ENCODE assay signal across 8 cellular contexts in genomic region chr3:35908366-35909232, GRCh38.
DNase-seq lines count a peak whose midpoint lies in the region; ATAC-seq and TF ChIP-seq lines count a peak whose summit lies in the region.

No MANE protein-coding gene starts in this region.

- no peak overlapping the region for H3K4me3 ChIP-seq in OCI-LY1 (ENCODE audit: low read depth, low read length, poor library complexity, severe bottlenecking)
- H3K4me3 ChIP-seq in suprapubic skin, result no peak overlapping the region

- peak; percentile 81; the same call in 1 of the 2 replicates for TF ChIP-seq CTCF in OCI-LY1 (IDR thresholded peaks at IDR 0.05; ENCODE audit: low read length)
- peak; percentile 88 for TF ChIP-seq CTCF in glutamatergic neuron (IDR thresholded peaks at IDR 0.05; ENCODE audit: partially characterized antibody, unreplicated experiment)
- peak in 1 of 2 donors; percentile 43 for TF ChIP-seq CTCF in suprapubic skin (IDR thresholded peaks at IDR 0.05)

- peak; percentile 89 for ATAC-seq in GM19438 (IDR thresholded peaks at IDR 0.05; ENCODE audit: low read depth, unreplicated experiment)

- H3K4me1 ChIP-seq in OCI-LY1 (ENCODE audit: insufficient read depth, low read length, severe bottlenecking), result peaks cover 15% of the 10 kb centered on the region
- H3K4me1 ChIP-seq in suprapubic skin, result no peaks in the 10 kb centered on the region

- H3K4me2 ChIP-seq in OCI-LY1 (ENCODE audit: low read length), result no peak overlapping the region

- H3K9me3 ChIP-seq in OCI-LY1 (ENCODE audit: low read length) (peaks cover 3% of the 10 kb centered on the region; the same call in 1 of the 2 replicates), suprapubic skin (no peaks in the 10 kb centered on the region)

- 23% methylated on average over 9 of the region's 9 CpGs for WGBS in suprapubic skin

- H3K27ac Mint-ChIP-seq in activated T-helper 2 cell treated with anti-CD3 and anti-CD28 coated beads, Interferon-gamma antibody, Interleukin-2, Interleukin-4, amounts not matched to agents 10 μg/mL and 5 μg/mL and 100 μg/mL, durations not matched to agents 14 hours and 24 hours and 36 hours, result no peak overlapping the region
- H3K27ac Mint-ChIP-seq in glutamatergic neuron (ENCODE audit: unreplicated experiment), result no peak overlapping the region

- H3K9me3 Mint-ChIP-seq in activated T-helper 2 cell treated with anti-CD3 and anti-CD28 coated beads, Interferon-gamma antibody, Interleukin-2, Interleukin-4, amounts not matched to agents 10 μg/mL and 5 μg/mL and 100 μg/mL, durations not matched to agents 14 hours and 24 hours and 36 hours, result no peaks in the 10 kb centered on the region
- no peaks in the 10 kb centered on the region for H3K9me3 Mint-ChIP-seq in glutamatergic neuron (ENCODE audit: unreplicated experiment)

- H3K9me2 ChIP-seq in OCI-LY1 (ENCODE audit: low read depth, low read length), result no peaks in the 10 kb centered on the region

- no peak overlapping the region for H3K4me3 Mint-ChIP-seq in activated T-helper 2 cell treated with anti-CD3 and anti-CD28 coated beads, Interferon-gamma antibody, Interleukin-2, Interleukin-4, amounts not matched to agents 10 μg/mL and 5 μg/mL and 100 μg/mL, durations not matched to agents 14 hours and 24 hours and 36 hours (ENCODE audit: low read depth)
- no peak overlapping the region for H3K4me3 Mint-ChIP-seq in glutamatergic neuron (ENCODE audit: unreplicated experiment)

- H3F3A ChIP-seq in OCI-LY1 (ENCODE audit: insufficient read depth, low read length), result no peaks in the 10 kb centered on the region

- no peaks in the 10 kb centered on the region for H3K79me2 ChIP-seq in OCI-LY1 (ENCODE audit: insufficient read depth, low read length)

- peak overlapping the region; percentile 0 for H3K27ac ChIP-seq in OCI-LY1 (ENCODE audit: low read depth, low read length, poor library complexity, severe bottlenecking)
- H3K27ac ChIP-seq in suprapubic skin, result no peak overlapping the region

- no peaks in the 10 kb centered on the region for H3K27me3 Mint-ChIP-seq in activated T-helper 2 cell treated with anti-CD3 and anti-CD28 coated beads, Interferon-gamma antibody, Interleukin-2, Interleukin-4, amounts not matched to agents 10 μg/mL and 5 μg/mL and 100 μg/mL, durations not matched to agents 14 hours and 24 hours and 36 hours (ENCODE audit: low read depth)
- no peaks in the 10 kb centered on the region for H3K27me3 Mint-ChIP-seq in glutamatergic neuron (ENCODE audit: unreplicated experiment)

- H3K27me3 ChIP-seq in OCI-LY1 (ENCODE audit: insufficient read depth, low read length), result no peaks in the 10 kb centered on the region
- H3K27me3 ChIP-seq in suprapubic skin, result no peaks in the 10 kb centered on the region

- TF ChIP-seq EP300 in suprapubic skin (IDR thresholded peaks at IDR 0.05), result no peak

- peak overlapping the region; percentile 2; the same call in 1 of the 2 replicates for H2AFZ ChIP-seq in OCI-LY1 (ENCODE audit: low read length)

- no peaks in the 10 kb centered on the region for H3K4me1 Mint-ChIP-seq in activated T-helper 2 cell treated with anti-CD3 and anti-CD28 coated beads, Interferon-gamma antibody, Interleukin-2, Interleukin-4, amounts not matched to agents 10 μg/mL and 5 μg/mL and 100 μg/mL, durations not matched to agents 14 hours and 24 hours and 36 hours (ENCODE audit: low read depth)
- H3K4me1 Mint-ChIP-seq in glutamatergic neuron (ENCODE audit: low read depth, unreplicated experiment), result no peaks in the 10 kb centered on the region

- intact Hi-C loops in activated T-helper 2 cell treated with anti-CD3 and anti-CD28 coated beads, Interferon-gamma antibody, Interleukin-2, Interleukin-4, amounts not matched to agents 10 μg/mL and 5 μg/mL and 100 μg/mL, durations not matched to agents 14 hours and 24 hours and 36 hours (cut with micrococcal nuclease), result no loop called here
- intact Hi-C loops in posterior cingulate gyrus (cut with DNase I), result loop anchor here (10.0 kb wide), 1 partner anchor 234 kb away; no protein-coding TSS in a partner anchor

- H4K20me1 ChIP-seq in OCI-LY1 (ENCODE audit: insufficient read depth, low read length), result no peaks in the 10 kb centered on the region

- H3K36me3 Mint-ChIP-seq in activated T-helper 2 cell treated with anti-CD3 and anti-CD28 coated beads, Interferon-gamma antibody, Interleukin-2, Interleukin-4, amounts not matched to agents 10 μg/mL and 5 μg/mL and 100 μg/mL, durations not matched to agents 14 hours and 24 hours and 36 hours (ENCODE audit: low read depth), result no peaks in the 10 kb centered on the region
- no peaks in the 10 kb centered on the region for H3K36me3 Mint-ChIP-seq in glutamatergic neuron (ENCODE audit: unreplicated experiment)

- no peak for TF ChIP-seq POLR2A in suprapubic skin (IDR thresholded peaks at IDR 0.05)

- DNase-seq in DMS 273 (lab: John Stamatoyannopoulos, UW; ENCODE audit: unreplicated experiment), result peak; percentile 87
- DNase-seq in HS-27A (ENCODE audit: low read depth), result peak; percentile 43
- DNase-seq in activated T-helper 2 cell treated with anti-CD3 and anti-CD28 coated beads, Interferon-gamma antibody, Interleukin-2, Interleukin-4, amounts not matched to agents 10 μg/mL and 5 μg/mL and 100 μg/mL, durations not matched to agents 14 hours and 24 hours and 36 hours (ENCODE audit: low spot score), result peak; percentile 9
- peak; percentile 76 for DNase-seq in glutamatergic neuron
- DNase-seq in posterior cingulate gyrus, result peak; percentile 39 to 95 (median 79)
- no peak for DNase-seq in suprapubic skin (ENCODE audit: low spot score in 2 of 2)

- H3K36me3 ChIP-seq in OCI-LY1 (ENCODE audit: insufficient read depth, low read length) (no peaks in the 10 kb centered on the region), suprapubic skin (no peaks in the 10 kb centered on the region)

- no peak overlapping the region for H3K9ac ChIP-seq in OCI-LY1 (ENCODE audit: low read length)

Comparison
In these comparisons a context has a peak if more than half of its experiments do, and no peak if none do; other contexts are left out.
1. DNase-seq: peak in DMS 273 (single experiment), HS-27A (single experiment), activated T-helper 2 cell treated with anti-CD3 and anti-CD28 coated beads, Interferon-gamma antibody, Interleukin-2, Interleukin-4, amounts not matched to agents 10 μg/mL and 5 μg/mL and 100 μg/mL, durations not matched to agents 14 hours and 24 hours and 36 hours (single experiment), glutamatergic neuron (single experiment) and posterior cingulate gyrus (10 of 10); none in suprapubic skin (0 of 2).